ENCODE assay signal across 18 cellular contexts in the genomic region with DNA sequence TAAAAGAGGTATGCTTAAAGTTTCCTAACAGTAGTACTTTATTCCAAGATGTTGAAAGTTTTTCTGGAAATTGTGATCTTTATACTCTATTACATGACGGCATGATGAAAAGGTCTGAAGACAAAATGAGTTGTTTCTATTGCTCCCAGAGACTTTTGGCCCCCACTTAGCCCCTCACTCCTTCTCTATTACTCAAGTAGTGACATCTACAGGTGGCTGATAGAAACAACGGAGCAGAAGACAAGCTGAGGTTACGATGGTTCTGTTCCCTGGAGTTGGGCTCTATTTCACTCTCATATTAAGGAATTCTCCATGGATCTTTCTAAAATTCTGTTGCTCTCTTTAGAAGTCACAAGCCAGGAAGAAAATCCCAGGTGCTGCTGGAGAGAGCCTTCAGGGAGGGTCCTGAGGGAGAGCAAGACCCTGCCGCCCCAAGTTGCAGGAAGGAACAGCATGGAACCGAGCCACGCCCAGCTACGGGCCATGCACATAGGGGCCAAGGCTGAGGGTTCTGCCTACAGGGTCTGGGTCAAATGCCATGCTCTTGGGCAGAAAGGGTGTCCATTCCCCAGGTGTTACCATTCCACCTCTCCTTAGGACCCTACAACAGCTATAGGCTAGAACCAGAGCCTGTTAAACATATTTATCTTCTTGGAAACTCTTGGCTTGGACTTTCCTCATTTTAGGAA. TPM values are rescaled to one million over a fixed set of nuclear protein-coding genes. Genes with fewer than 3 reads are reported as not detected.
DNase-seq lines count a peak whose midpoint lies in the region; ATAC-seq, FAIRE-seq and TF ChIP-seq lines count a peak whose summit lies in the region.
"Had no signal": no experiment of that assay in that cellular context is flagged by ENCODE, and none has a peak within 500 bp of the region (broad histone marks: within the 10 kb centered on the region; RNA-seq: fewer than 3 reads in every experiment).

No MANE protein-coding gene starts in this region.

- 51 to 75% methylated on average over 3 to 7 of the region's 7 CpGs for WGBS in endodermal cell (ENCODE audit: insufficient coverage in 1 of 2, insufficient read length in 1 of 2), 2 experiments
- WGBS in pancreas, 2 donors, result 70 to 78% methylated on average over 7 of the region's 7 CpGs
- whole genome bisulfite sequencing in ovary, 3 donors, result 48 to 58% (median 58%) methylated on average over 7 of the region's 7 CpGs
- 40 to 65% methylated on average over 4 to 7 of the region's 7 CpGs for WGBS in esophagus squamous epithelium, 2 donors

- no peaks in the 10 kb centered on the region for H3K9me3 ChIP-seq in OCI-LY1 (ENCODE audit: low read length)
- H3K9me3 ChIP-seq in endodermal cell (ENCODE audit: control insufficient read depth, low read length), result no peaks in the 10 kb centered on the region
- H3K9me3 ChIP-seq in pancreas, result no peaks in the 10 kb centered on the region
- no peaks in the 10 kb centered on the region for H3K9me3 ChIP-seq in ovary
- no peaks in the 10 kb centered on the region for H3K9me3 ChIP-seq in esophagus squamous epithelium
- H3K9me3 ChIP-seq: gastrocnemius medialis, testis had no signal

- no peaks in the 10 kb centered on the region for H4K20me1 ChIP-seq in OCI-LY1 (ENCODE audit: insufficient read depth, low read length)

- H3K27ac ChIP-seq in OCI-LY1 (ENCODE audit: low read depth, low read length, poor library complexity, severe bottlenecking), result no peak overlapping the region
- H3K27ac ChIP-seq in endodermal cell (ENCODE audit: low read depth, low read length), result no peak overlapping the region
- H3K27ac ChIP-seq in pancreas, result no peak overlapping the region
- no peak overlapping the region for H3K27ac ChIP-seq in ovary
- H3K27ac ChIP-seq in esophagus squamous epithelium, result no peak overlapping the region
- H3K27ac ChIP-seq: gastrocnemius medialis, testis had no signal

- H3K9ac ChIP-seq in OCI-LY1 (ENCODE audit: low read length) (no peak overlapping the region), endodermal cell (ENCODE audit: extremely low read depth, low read length, poor library complexity, severe bottlenecking) (no peak overlapping the region)

- H3K4me3 Mint-ChIP-seq in endodermal cell, result no peak overlapping the region
- H3K4me3 Mint-ChIP-seq: activated naive CD8-positive, alpha-beta T cell; dendritic cell treated with granulocyte-macrophage colony-stimulating factor and Interleukin-4, amounts not matched to agents 40 ng/mL and 50 ng/mL, for 4 days; naive thymus-derived CD8-positive, alpha-beta T cell had no signal

- H3K79me2 ChIP-seq in OCI-LY1 (ENCODE audit: insufficient read depth, low read length), result no peaks in the 10 kb centered on the region

- H3K4me1 Mint-ChIP-seq in endodermal cell, result no peaks in the 10 kb centered on the region
- H3K4me1 Mint-ChIP-seq: naive thymus-derived CD8-positive, alpha-beta T cell had no signal

- no peak for TF ChIP-seq POLR2A in ovary (IDR thresholded peaks at IDR 0.05)
- no peak for TF ChIP-seq POLR2A in esophagus squamous epithelium (IDR thresholded peaks at IDR 0.05)

- intact Hi-C loops in pancreas (cut with DNase I), result no loop called here
- intact Hi-C loops in ovary (cut with DNase I), result no loop called here
- intact Hi-C loops in esophagus squamous epithelium (cut with DNase I), result no loop called here

- H3K4me1 ChIP-seq in OCI-LY1 (ENCODE audit: insufficient read depth, low read length, severe bottlenecking) (no peaks in the 10 kb centered on the region), endodermal cell (ENCODE audit: control insufficient read depth, insufficient read depth, low read length) (no peaks in the 10 kb centered on the region), pancreas (no peaks in the 10 kb centered on the region), ovary (ENCODE audit: insufficient read depth) (no peaks in the 10 kb centered on the region), esophagus squamous epithelium (no peaks in the 10 kb centered on the region)
- H3K4me1 ChIP-seq: gastrocnemius medialis, testis had no signal

- no peaks in the 10 kb centered on the region for H3K36me3 Mint-ChIP-seq in endodermal cell (ENCODE audit: low read depth)
- H3K36me3 Mint-ChIP-seq: activated naive CD8-positive, alpha-beta T cell; naive thymus-derived CD8-positive, alpha-beta T cell had no signal

- ATAC-seq in pancreas, result peak in 3 of 4 donors; percentile 37 to 57 (median 57)
- ATAC-seq: gastrocnemius medialis; naive thymus-derived CD8-positive, alpha-beta T cell; Right ventricle myocardium inferior had no signal

- peak overlapping the region; percentile 18 for H3K4me3 ChIP-seq in OCI-LY1 (ENCODE audit: low read depth, low read length, poor library complexity, severe bottlenecking)
- no peak overlapping the region for H3K4me3 ChIP-seq in endodermal cell (ENCODE audit: low read length)
- no peak overlapping the region for H3K4me3 ChIP-seq in pancreas
- H3K4me3 ChIP-seq in ovary, result no peak overlapping the region
- H3K4me3 ChIP-seq in esophagus squamous epithelium, result no peak overlapping the region
- H3K4me3 ChIP-seq: gastrocnemius medialis, testis had no signal

- no peak for FAIRE-seq in pancreas (lab: Jason Lieb, UNC)
- FAIRE-seq: kidney, small intestine had no signal

- peak overlapping the region; percentile 57 for H3K4me2 ChIP-seq in OCI-LY1 (ENCODE audit: low read length)

- H3K36me3 ChIP-seq in OCI-LY1 (ENCODE audit: insufficient read depth, low read length), result no peaks in the 10 kb centered on the region
- no peaks in the 10 kb centered on the region for H3K36me3 ChIP-seq in endodermal cell (ENCODE audit: control insufficient read depth, insufficient read depth, low read length)
- H3K36me3 ChIP-seq in pancreas, result no peaks in the 10 kb centered on the region
- no peaks in the 10 kb centered on the region for H3K36me3 ChIP-seq in ovary
- H3K36me3 ChIP-seq in esophagus squamous epithelium, result no peaks in the 10 kb centered on the region
- H3K36me3 ChIP-seq: gastrocnemius medialis had no signal

- no peak overlapping the region for H2AFZ ChIP-seq in OCI-LY1 (ENCODE audit: low read length)

- TF ChIP-seq CTCF in GM12872 (IDR thresholded peaks at IDR 0.05; ENCODE audit: insufficient read depth, low read depth, low read length) (peak; percentile 25; the same call in 1 of the 3 replicates), OCI-LY1 (IDR thresholded peaks at IDR 0.05; ENCODE audit: low read length) (peak; percentile 64), endodermal cell (conservative IDR thresholded peaks at IDR 0.05) (peak; percentile 69), pancreas (IDR thresholded peaks at IDR 0.05) (no peak), ovary (IDR thresholded peaks at IDR 0.05) (no peak), esophagus squamous epithelium (IDR thresholded peaks at IDR 0.05) (no peak)

- H3K9me2 ChIP-seq in OCI-LY1 (ENCODE audit: low read depth, low read length), result no peaks in the 10 kb centered on the region

- H3K27me3 Mint-ChIP-seq in endodermal cell (ENCODE audit: insufficient read depth), result peaks cover 11% of the 10 kb centered on the region
- H3K27me3 Mint-ChIP-seq: activated naive CD8-positive, alpha-beta T cell; naive thymus-derived CD8-positive, alpha-beta T cell had no signal

- H3F3A ChIP-seq in OCI-LY1 (ENCODE audit: insufficient read depth, low read length), result no peaks in the 10 kb centered on the region

- H3K9me3 Mint-ChIP-seq in endodermal cell, result no peaks in the 10 kb centered on the region
- H3K9me3 Mint-ChIP-seq: dendritic cell treated with granulocyte-macrophage colony-stimulating factor and Interleukin-4, amounts not matched to agents 40 ng/mL and 50 ng/mL, for 4 days; naive thymus-derived CD8-positive, alpha-beta T cell had no signal

- H3K27me3 ChIP-seq in OCI-LY1 (ENCODE audit: insufficient read depth, low read length) (peaks cover 4% of the 10 kb centered on the region; the same call in 1 of the 2 replicates), endodermal cell (ENCODE audit: control insufficient read depth, insufficient read depth, low read length, poor library complexity, severe bottlenecking) (peaks cover 6% of the 10 kb centered on the region), pancreas (no peaks in the 10 kb centered on the region), ovary (no peaks in the 10 kb centered on the region), esophagus squamous epithelium (no peaks in the 10 kb centered on the region)
- H3K27me3 ChIP-seq: gastrocnemius medialis, testis had no signal

- H3K27ac Mint-ChIP-seq in endodermal cell, result no peak overlapping the region
- H3K27ac Mint-ChIP-seq: activated naive CD8-positive, alpha-beta T cell; dendritic cell treated with granulocyte-macrophage colony-stimulating factor and Interleukin-4, amounts not matched to agents 40 ng/mL and 50 ng/mL, for 4 days; naive thymus-derived CD8-positive, alpha-beta T cell had no signal

- DNase-seq in endodermal cell, result no peak
- DNase-seq in pancreas, result no peak
- DNase-seq in ovary, result no peak
- no peak for DNase-seq in esophagus squamous epithelium (lab: John Stamatoyannopoulos, UW)
- no peak for DNase-seq in OCI-M1 (lab: John Stamatoyannopoulos, UW)
- DNase-seq: gastrocnemius medialis; kidney; MV-4-11; naive thymus-derived CD8-positive, alpha-beta T cell; NCI-H446 treated with DMSO at 0.1 percent for 48 hours; small intestine; testis had no signal

- no peak for TF ChIP-seq EP300 in ovary (IDR thresholded peaks at IDR 0.05)

RNA-seq across cellular contexts. Expression of a gene that starts 22.7 kb away (rescaled TPM):
- total RNA-seq in endodermal cell, result 1,000 to 10,000 TPM; 1,341 to 1,760 TPM
- polyA plus RNA-seq in endodermal cell (2013, experiment 1 of 2), result 1,788 TPM
- 1,750 TPM for polyA plus RNA-seq in endodermal cell (2013, experiment 2 of 2)
- total RNA-seq in pancreas, result 1,000 to 10,000 TPM in 5 of 6 donors, 100 to 1,000 TPM in 1; 952 to 1,393 (median 1,175) TPM
- polyA plus RNA-seq in pancreas, result 1,000 to 10,000 TPM; 1,500 to 2,346 TPM
- total RNA-seq in ovary, result over 10,000 TPM in 1 of 7 donors, 1,000 to 10,000 TPM in 6; 2,988 to 22,039 (median 3,954) TPM
- 1,000 to 10,000 TPM; 5,002 to 5,793 TPM for polyA plus RNA-seq in ovary
- 1,000 to 10,000 TPM; 2,242 to 7,905 (median 4,182) TPM for total RNA-seq in esophagus squamous epithelium

RNA-seq across cellular contexts. Expression of a gene that starts 22.8 kb away (rescaled TPM):
- total RNA-seq in endodermal cell, result 10 to 100 TPM; 17.6 to 17.9 TPM
- 17.8 TPM for polyA plus RNA-seq in endodermal cell (2013, experiment 1 of 2)
- polyA plus RNA-seq in endodermal cell (2013, experiment 2 of 2), result 14.3 TPM
- total RNA-seq in pancreas, result 10 to 100 TPM in 2 of 6 donors, 1 to 10 TPM in 4; 5.9 to 13.1 (median 8.5) TPM
- 10 to 100 TPM; 11.4 to 18.1 TPM for polyA plus RNA-seq in pancreas
- total RNA-seq in ovary, result 10 to 100 TPM; 12.7 to 22.2 (median 15.6) TPM
- polyA plus RNA-seq in ovary, result 10 to 100 TPM; 24.1 to 32.4 TPM
- total RNA-seq in esophagus squamous epithelium, result 10 to 100 TPM in 3 of 4 donors, 1 to 10 TPM in 1; 9.1 to 17.8 (median 13.1) TPM

RNA-seq across cellular contexts. Expression of a gene that starts 29.3 kb away (rescaled TPM):
- total RNA-seq in endodermal cell (under 1 TPM in 1 of 2 donors, not detected in 1; 0.09 TPM), pancreas (1 to 10 TPM; 1.2 to 4.6 (median 2.7) TPM), ovary (under 1 TPM in 2 of 7 donors, not detected in 5; under 0.01 to 0.08 TPM), esophagus squamous epithelium (under 1 TPM in 3 of 4 donors, not detected in 1; 0.34 to 0.48 (median 0.38) TPM)
- polyA plus RNA-seq in endodermal cell (2013, experiment 1 of 2), result not detected
- not detected for polyA plus RNA-seq in endodermal cell (2013, experiment 2 of 2)
- polyA plus RNA-seq in pancreas (1 to 10 TPM in 1 of 2 donors, under 1 TPM in 1; 0.94 to 1.1 TPM), ovary (under 1 TPM; 0.01 to 0.07 TPM)
- total RNA-seq: H4, kidney had no signal

Comparison
In these comparisons a context has a peak if more than half of its experiments do, and no peak if none do; other contexts are left out.
1. CTCF ChIP-seq: peak in GM12872 (single experiment), OCI-LY1 (single experiment) and endodermal cell (single experiment); none in pancreas (0 of 4), ovary (0 of 3) and esophagus squamous epithelium (0 of 6).